In genomic region chr19:29812881-29813275, GRCh38 we compare ENCODE assay signal across 9 cellular contexts. TPM values are rescaled to one million over a fixed set of nuclear protein-coding genes. Genes with fewer than 3 reads are reported as not detected.
DNase-seq lines count a peak whose midpoint lies in the region; ATAC-seq, FAIRE-seq and TF ChIP-seq lines count a peak whose summit lies in the region.
"Had no signal": no experiment of that assay in that cellular context is flagged by ENCODE, and none has a peak within 500 bp of the region (broad histone marks: within the 10 kb centered on the region; RNA-seq: fewer than 3 reads in every experiment).

No MANE protein-coding gene starts in this region.

- peak overlapping the region; percentile 81 for H3K4me3 Mint-ChIP-seq in activated naive CD8-positive, alpha-beta T cell treated with anti-CD3 and anti-CD28 coated beads, Interleukin-2, amount 50 U/mL, for 24 hours

- no peak overlapping the region for H2AFZ ChIP-seq in HepG2 (ENCODE audit: low read length)

- intact Hi-C loops in heart right ventricle (cut with DNase I) (loop anchor here in 4 of 10 donors (2.0 to 10.0 kb wide), 3 partner anchors 30 to 132 kb away; partner anchors contain the start of gene URI1 (in 1 of the 4)), Right ventricle myocardium inferior (cut with DNase I) (no loop called here), HepG2 (cut with micrococcal nuclease; ENCODE audit: unreplicated experiment) (no loop called here)

- no peak for TF ChIP-seq POLR2A in HepG2 (IDR thresholded peaks at IDR 0.05; ENCODE audit: insufficient read depth in 1 of 2, low read depth in 2 of 2, low read length in 2 of 2)

- H3K79me2 ChIP-seq in HepG2 (ENCODE audit: insufficient read depth, low read length): no peaks in the 10 kb centered on the region

- POLR2A ChIA-PET in HepG2 (lab: Yijun Ruan, JAX): no interaction called here

- in situ Hi-C loops in HepG2 (cut with HindIII; ENCODE audit: extremely low pct_ligation_motif_present, low pct_unique_long_range_greater_than_20kb): no loop called here

- peak overlapping the region; percentile 54; the same call in 1 of the 2 replicates for H3K9ac ChIP-seq in HepG2 (ENCODE audit: insufficient read depth, low read depth, low read length)

- no peak overlapping the region for H3K27ac ChIP-seq in heart right ventricle
- no peak overlapping the region for H3K27ac ChIP-seq in HepG2 (ENCODE audit: extremely low read length, insufficient read depth, low read length)

- peaks cover 0 to 5% (median 0%) of the 10 kb centered on the region in 9 donors for H3K36me3 ChIP-seq in heart right ventricle
- H3K36me3 ChIP-seq in HepG2 (replicated peaks in 1 of 2; ENCODE audit: control insufficient read depth in 1 of 2, insufficient read depth in 2 of 2, low read length in 2 of 2): 0 out of 5 replicates have a peak, but pooled peaks cover 0 to 5% of the 10 kb centered on the region in 2 experiments

- H3K27ac Mint-ChIP-seq in activated naive CD8-positive, alpha-beta T cell treated with anti-CD3 and anti-CD28 coated beads, Interleukin-2, amount 50 U/mL, for 24 hours: peak overlapping the region; percentile 53

- H3K27me3 ChIP-seq in heart right ventricle (no peaks in the 10 kb centered on the region), HepG2 (ENCODE audit: control insufficient read depth in 1 of 2, insufficient read depth in 2 of 2, low read length in 2 of 2) (no peaks in the 10 kb centered on the region)

- CTCF ChIA-PET in HepG2 (lab: Yijun Ruan, JAX; ENCODE audit: low intra/inter-chr PET ratio, low total read pairs): no interaction called here

- H3K4me1 ChIP-seq in heart right ventricle: peaks cover 0 to 11% (median 8%) of the 10 kb centered on the region in 9 donors
- H3K4me1 ChIP-seq in HepG2 (ENCODE audit: insufficient read depth, low read length): peaks cover 13% of the 10 kb centered on the region

- TF ChIP-seq CTCF in heart right ventricle (IDR thresholded peaks at IDR 0.05) (no peak), HepG2 (CRISPR knock-in tag; IDR thresholded peaks at IDR 0.05) (no peak)

- FAIRE-seq in HepG2 (lab: Jason Lieb, UNC): no peak

- TF ChIP-seq RAD21 in HepG2 (CRISPR knock-in tag; IDR thresholded peaks at IDR 0.05): no peak

- H3K27me3 Mint-ChIP-seq in activated naive CD8-positive, alpha-beta T cell treated with anti-CD3 and anti-CD28 coated beads, Interleukin-2, amount 50 U/mL, for 24 hours: no peaks in the 10 kb centered on the region

- no peaks in the 10 kb centered on the region for H3K9me3 Mint-ChIP-seq in activated naive CD8-positive, alpha-beta T cell treated with anti-CD3 and anti-CD28 coated beads, Interleukin-2, amount 50 U/mL, for 24 hours

- DNase-seq in heart right ventricle: no peak
- DNase-seq in Right ventricle myocardium inferior (ENCODE audit: missing footprints): no peak
- no peak for DNase-seq in activated naive CD8-positive, alpha-beta T cell treated with anti-CD3 and anti-CD28 coated beads, Interleukin-2, amount 50 U/mL, for 24 hours
- no peak for DNase-seq in HepG2 (ENCODE audit: low spot score)
- DNase-seq in NCI-H146 treated with DMSO at 0.1 percent for 48 hours (lab: John Stamatoyannopoulos, UW; ENCODE audit: unreplicated experiment): no peak
- DNase-seq in dedifferentiated amniotic fluid mesenchymal stem cell (ENCODE audit: extremely low spot score): no peak
- DNase-seq in SIG-M5 (lab: John Stamatoyannopoulos, UW): no peak
- DNase-seq: NCI-H82 had no signal

- H3K9me3 ChIP-seq in heart right ventricle (no peaks in the 10 kb centered on the region), HepG2 (ENCODE audit: low read length) (no peaks in the 10 kb centered on the region)

- H3K36me3 Mint-ChIP-seq in activated naive CD8-positive, alpha-beta T cell treated with anti-CD3 and anti-CD28 coated beads, Interleukin-2, amount 50 U/mL, for 24 hours (ENCODE audit: low read depth): peaks cover 13% of the 10 kb centered on the region

- TSS peak; percentile 49 for BruUV-seq in HepG2 (replicated peaks; lab: Mats Ljungman, UMichigan)

- peaks cover 15% of the 10 kb centered on the region for H3K4me1 Mint-ChIP-seq in activated naive CD8-positive, alpha-beta T cell treated with anti-CD3 and anti-CD28 coated beads, Interleukin-2, amount 50 U/mL, for 24 hours

- H3K4me3 ChIP-seq in heart right ventricle: peak overlapping the region in 8 of 10 donors; percentile 34 to 53 (median 44)
- H3K4me3 ChIP-seq in HepG2 (replicated peaks in 1 of 3; ENCODE audit: insufficient read depth in 1 of 3, low read depth in 2 of 3, low read length in 3 of 3): peak overlapping the region; percentile 54 to 68 (median 62); a peak in 4 of 6 replicates

- H3K4me2 ChIP-seq in HepG2 (ENCODE audit: low read depth, low read length): peak overlapping the region; percentile 69

- no peak for ATAC-seq in heart right ventricle
- ATAC-seq in Right ventricle myocardium inferior: no peak
- no peak for ATAC-seq in activated naive CD8-positive, alpha-beta T cell treated with anti-CD3 and anti-CD28 coated beads, Interleukin-2, amount 50 U/mL, for 24 hours
- no peak for ATAC-seq in HepG2
- ATAC-seq in HG03565 (IDR thresholded peaks at IDR 0.05; ENCODE audit: unreplicated experiment): no peak

- TF ChIP-seq EP300 in HepG2 (IDR thresholded peaks at IDR 0.05; ENCODE audit: low read depth in 2 of 2, low read length in 2 of 2) (no peak), HepG2 (CRISPR knock-in tag; IDR thresholded peaks at IDR 0.05; ENCODE audit: borderline replicate concordance) (no peak)

- WGBS in heart right ventricle, 2 donors: 81 to 86% methylated on average over 6 of the region's 6 CpGs
- 90% methylated on average over 5 of the region's 6 CpGs for WGBS in HepG2 (ENCODE audit: low lambda C conversion rate)

- no peaks in the 10 kb centered on the region for H4K20me1 ChIP-seq in HepG2 (ENCODE audit: insufficient read depth, low read length)

TF ChIP-seq in HepG2, 621 proteins besides CTCF, POLR2A, EP300 and RAD21 (continues in another document):
- TF ChIP-seq HOMEZ (CRISPR knock-in tag; IDR thresholded peaks at IDR 0.05; ENCODE audit: low read depth) (no peak), ARNT (IDR thresholded peaks at IDR 0.05) (no peak), ZBTB25 (CRISPR knock-in tag; IDR thresholded peaks at IDR 0.05) (no peak), HNF1B (CRISPR knock-in tag; IDR thresholded peaks at IDR 0.05) (no peak)

RNA-seq across cellular contexts. Expression of gene CCNE1, which starts 1.1 kb away (rescaled TPM):
- total RNA-seq in heart right ventricle: 1 to 10 TPM; 1.4 to 4.0 (median 2.7) TPM
- polyA plus RNA-seq in heart right ventricle: 1 to 10 TPM; 1.8 to 2.1 TPM
- total RNA-seq in Right ventricle myocardium inferior: 3.1 TPM
- total RNA-seq in HepG2 (2016; rRNA removed; fragmentation: Illumina TruSeq; extraction: Trizol): 46.9 and 50.6 TPM in 2 replicates
- total RNA-seq in HepG2 (2016; cell fraction: cytosol; rRNA removed; fragmentation: Illumina TruSeq; extraction: Trizol; ENCODE audit: low read depth): 38.2 and 42.8 TPM in 2 replicates
- 46.5 and 48.3 TPM in 2 replicates for total RNA-seq in HepG2 (2016; cell fraction: insoluble cytoplasmic fraction; rRNA removed; fragmentation: Illumina TruSeq; extraction: Trizol)
- 68.3 and 74.7 TPM in 2 replicates for total RNA-seq in HepG2 (2016; cell fraction: membrane; rRNA removed; fragmentation: Illumina TruSeq; extraction: Trizol)
- total RNA-seq in HepG2 (2016; cell fraction: nucleus; rRNA removed; fragmentation: Illumina TruSeq; extraction: Trizol): 25.8 and 26.1 TPM in 2 replicates
- 12.4 and 16.0 TPM in 2 replicates for polyA plus RNA-seq in HepG2 (2011; rRNA removed)
- 13.7 and 13.8 TPM in 2 replicates for polyA plus RNA-seq in HepG2 (2011; cell fraction: cytosol; rRNA removed)
- 12.6 and 14.9 TPM in 2 replicates for polyA plus RNA-seq in HepG2 (2011; cell fraction: nucleus; rRNA removed)
- 9.4 and 15.3 TPM in 2 replicates for polyA plus RNA-seq in HepG2 (2012)
- 41.9 and 55.0 TPM in 2 replicates for polyA plus RNA-seq in HepG2 (2016; cell fraction: cytosol; fragmentation: Illumina TruSeq; extraction: Trizol; ENCODE audit: low read depth)
- 48.2 and 54.2 TPM in 2 replicates for polyA plus RNA-seq in HepG2 (2016; cell fraction: insoluble cytoplasmic fraction; fragmentation: Illumina TruSeq; extraction: Trizol; ENCODE audit: low read depth)
- polyA plus RNA-seq in HepG2 (2016; cell fraction: membrane; fragmentation: Illumina TruSeq; extraction: Trizol; ENCODE audit: low read depth): 56.6 and 66.9 TPM in 2 replicates
- polyA plus RNA-seq in HepG2 (2016; cell fraction: nucleus; fragmentation: Illumina TruSeq; extraction: Trizol; ENCODE audit: insufficient read depth, low read depth): 46.3 and 47.1 TPM in 2 replicates
- 11.3 and 13.3 TPM in 2 replicates for polyA minus RNA-seq in HepG2 (2011; rRNA and poly(A)+ RNA removed; ENCODE audit: low replicate concordance)
- 6.7 and 7.8 TPM in 2 replicates for polyA minus RNA-seq in HepG2 (2011; cell fraction: cytosol; rRNA and poly(A)+ RNA removed)
- polyA minus RNA-seq in HepG2 (2011; cell fraction: nucleus; rRNA and poly(A)+ RNA removed): 8.7 and 9.8 TPM in 2 replicates
